ENCODE assay signal across 8 cellular contexts in genomic region chr1:41578712-41579335, GRCh38.
DNase-seq lines count a peak whose midpoint lies in the region; ATAC-seq and TF ChIP-seq lines count a peak whose summit lies in the region.

No MANE protein-coding gene starts in this region.

- no peak for DNase-seq in heart left ventricle
- no peak for DNase-seq in Right ventricle myocardium superior
- peak; percentile 10 for DNase-seq in SHP77 treated with DMSO at 0.1 percent for 48 hours (lab: John Stamatoyannopoulos, UW)
- peak in 1 of 2 donors; percentile 11 for DNase-seq in foreskin keratinocyte
- DNase-seq in upper lobe of left lung, result no peak
- no peak for DNase-seq in midbrain (lab: John Stamatoyannopoulos, UW)
- no peak for DNase-seq in SIG-M5 (lab: John Stamatoyannopoulos, UW)

- no peaks in the 10 kb centered on the region for H3K27me3 ChIP-seq in heart left ventricle
- H3K27me3 ChIP-seq in foreskin keratinocyte, result no peaks in the 10 kb centered on the region
- no peaks in the 10 kb centered on the region for H3K27me3 ChIP-seq in upper lobe of left lung

- TF ChIP-seq CTCF in heart left ventricle (IDR thresholded peaks at IDR 0.05) (peak; percentile 17 to 60 (median 41)), foreskin keratinocyte (conservative IDR thresholded peaks at IDR 0.05) (peak; percentile 60), upper lobe of left lung (IDR thresholded peaks at IDR 0.05) (peak; percentile 22 to 61 (median 49))

- no peaks in the 10 kb centered on the region for H3K9me3 ChIP-seq in heart left ventricle
- no peaks in the 10 kb centered on the region for H3K9me3 ChIP-seq in upper lobe of left lung

- TF ChIP-seq POLR2A in heart left ventricle (IDR thresholded peaks at IDR 0.05), result no peak
- TF ChIP-seq POLR2A in upper lobe of left lung (IDR thresholded peaks at IDR 0.05), result no peak

- peaks cover 0 to 8% (median 3%) of the 10 kb centered on the region in 12 donors for H3K4me1 ChIP-seq in heart left ventricle
- H3K4me1 ChIP-seq in foreskin keratinocyte, result no peaks in the 10 kb centered on the region
- peaks cover 0 to 6% (median 5%) of the 10 kb centered on the region in 4 donors for H3K4me1 ChIP-seq in upper lobe of left lung

- intact Hi-C loops in heart left ventricle (cut with DNase I), result loop anchor here (5.0 to 10.0 kb wide), 11 partner anchors 62 to 596 kb away; partner anchors contain the start of gene HIVEP3 (in 1 of the 10)
- intact Hi-C loops in Right ventricle myocardium superior (cut with DNase I), result loop anchor here (10.0 kb wide), 1 partner anchor 216 kb away; no protein-coding TSS in a partner anchor

- H3K27ac ChIP-seq in heart left ventricle, result no peak overlapping the region
- H3K27ac ChIP-seq in foreskin keratinocyte, result no peak overlapping the region
- H3K27ac ChIP-seq in upper lobe of left lung, result no peak overlapping the region

- no peak for TF ChIP-seq EP300 in upper lobe of left lung (IDR thresholded peaks at IDR 0.05)

- H3K4me3 ChIP-seq in heart left ventricle (no peak overlapping the region), upper lobe of left lung (no peak overlapping the region)

- ATAC-seq in heart left ventricle, result no peak
- ATAC-seq in Right ventricle myocardium superior (ENCODE audit: poor library complexity), result no peak
- no peak for ATAC-seq in foreskin keratinocyte
- no peak for ATAC-seq in upper lobe of left lung (ENCODE audit: low FRiP score in 2 of 2)
- no peak for ATAC-seq in HG03095 (IDR thresholded peaks at IDR 0.05; ENCODE audit: unreplicated experiment)

- 70 to 87% (median 72%) methylated on average over 4 of the region's 4 CpGs for WGBS in heart left ventricle, 4 donors
- 65 to 71% methylated on average over 4 of the region's 4 CpGs for WGBS in upper lobe of left lung, 2 donors

- H3K36me3 ChIP-seq in heart left ventricle, result peaks cover 0 to 7% (median 0%) of the 10 kb centered on the region in 9 donors
- peaks cover 0 to 1% (median 0%) of the 10 kb centered on the region in 4 donors for H3K36me3 ChIP-seq in upper lobe of left lung
